Comparison of ENCODE assay signal across 9 cellular contexts in genomic region chr12:121538699-121539061, GRCh38. TPM values are rescaled to one million over a fixed set of nuclear protein-coding genes. Genes with fewer than 3 reads are reported as not detected.
DNase-seq lines count a peak whose midpoint lies in the region; ATAC-seq and TF ChIP-seq lines count a peak whose summit lies in the region.
"Had no signal": no experiment of that assay in that cellular context is flagged by ENCODE, and none has a peak within 500 bp of the region (broad histone marks: within the 10 kb centered on the region; RNA-seq: fewer than 3 reads in every experiment).

No MANE protein-coding gene starts in this region.

- H3K9ac ChIP-seq in SU-DHL-6 (ENCODE audit: low read length) = peak overlapping the region; percentile 70

- peak overlapping the region; percentile 72; the same call in 1 of the 2 replicates for H3K4me3 ChIP-seq in GM12864 (ENCODE audit: low read depth, low read length)
- no peak overlapping the region for H3K4me3 ChIP-seq in SU-DHL-6 (ENCODE audit: insufficient read depth, low read length, poor library complexity, severe bottlenecking)

- H3K27me3 ChIP-seq in SU-DHL-6 (ENCODE audit: low read length) = no peaks in the 10 kb centered on the region
- H3K27me3 ChIP-seq: suprapubic skin had no signal

- H3K36me3 ChIP-seq in SU-DHL-6 (ENCODE audit: low read length) = no peaks in the 10 kb centered on the region

- H3K9me2 ChIP-seq in SU-DHL-6 (replicated peaks; ENCODE audit: insufficient read depth, low read length) = no peaks in the 10 kb centered on the region

- TF ChIP-seq CTCF in GM12864 (IDR thresholded peaks at IDR 0.05; ENCODE audit: low read depth, low read length, missing control alignments) = no peak
- no peak for TF ChIP-seq CTCF in SU-DHL-6 (IDR thresholded peaks at IDR 0.05; ENCODE audit: insufficient read depth, low read length, poor library complexity, severe bottlenecking)

- ATAC-seq in HG03469 (IDR thresholded peaks at IDR 0.05; ENCODE audit: unreplicated experiment) = no peak

- H3K9me3 ChIP-seq in SU-DHL-6 (ENCODE audit: insufficient read depth, low read length) = no peaks in the 10 kb centered on the region
- H3K9me3 ChIP-seq: suprapubic skin had no signal

- H3F3A ChIP-seq in SU-DHL-6 (ENCODE audit: insufficient read depth) = peaks cover 37% of the 10 kb centered on the region

- DNase-seq in A172 (ENCODE audit: low spot score) = peak; percentile 47
- no peak for DNase-seq in GM12864 (ENCODE audit: low read depth)
- DNase-seq in iPS-NIHi7 (ENCODE audit: extremely low spot score) = peak; percentile 63
- no peak for DNase-seq in T-helper 9 cell
- DNase-seq in NOMO-1 (lab: John Stamatoyannopoulos, UW; ENCODE audit: unreplicated experiment in 2 of 2) = no peak
- DNase-seq in stimulated activated CD4-positive, alpha-beta T cell treated with anti-CD3 and anti-CD28 coated beads, Interleukin-2, amount 100 ng/mL, for 48 hours = no peak

- H4K20me1 ChIP-seq in SU-DHL-6 (ENCODE audit: low read depth, low read length) = no peaks in the 10 kb centered on the region

- no peak overlapping the region for H3K27ac ChIP-seq in SU-DHL-6 (ENCODE audit: low read depth, low read length)

- H2AFZ ChIP-seq in SU-DHL-6 (ENCODE audit: low read depth, low read length, severe bottlenecking) = no peak overlapping the region

- H3K79me2 ChIP-seq in SU-DHL-6 (ENCODE audit: insufficient read depth, low read length) = no peaks in the 10 kb centered on the region

- H3K4me2 ChIP-seq in SU-DHL-6 (ENCODE audit: low read depth, low read length, poor library complexity, severe bottlenecking) = peak overlapping the region; percentile 81

RNA-seq across cellular contexts. Expression of gene KDM2B, which starts 42.1 kb away (rescaled TPM):
- total RNA-seq in A172 (2014; rRNA removed; shearing (Covaris generic)) = 27.7 and 37.2 TPM in 2 replicates

Comparison
In these comparisons a context has a peak if more than half of its experiments do, and no peak if none do; other contexts are left out.
1. DNase-seq: peak in A172 (single experiment) and iPS-NIHi7 (single experiment); none in GM12864 (single experiment), T-helper 9 cell (single experiment), NOMO-1 (0 of 2) and stimulated activated CD4-positive, alpha-beta T cell treated with anti-CD3 and anti-CD28 coated beads, Interleukin-2, amount 100 ng/mL, for 48 hours (0 of 2).